In the genomic region with DNA sequence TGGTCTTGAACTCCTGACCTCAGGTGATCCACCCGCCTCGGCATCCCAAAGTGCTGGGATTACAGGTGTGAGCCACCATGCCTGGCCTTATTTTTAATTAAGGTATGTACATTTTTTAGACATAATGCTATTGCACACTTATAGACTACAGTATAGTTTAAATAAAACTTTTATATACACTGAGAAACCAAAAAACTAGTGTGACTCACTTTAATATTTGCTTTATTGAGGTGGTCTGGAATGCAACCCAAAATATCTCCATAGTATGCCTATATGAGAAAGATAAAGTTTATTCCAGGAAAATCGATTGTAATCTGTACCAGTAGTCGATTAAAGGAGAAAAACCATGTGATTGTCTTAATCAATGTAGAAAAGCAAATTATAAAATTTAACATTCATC, we compare ENCODE assay signal across 34 cellular contexts.
"Had no signal": no experiment of that assay in that cellular context is flagged by ENCODE, and none has a peak within 500 bp of the region (broad histone marks: within the 10 kb centered on the region; RNA-seq: fewer than 3 reads in every experiment).

No MANE protein-coding gene starts in this region.

- H3K4me2 ChIP-seq: KMS-11 had no signal

- H3K27me3 ChIP-seq: MG63 had no signal

- H3K36me3 ChIP-seq: MG63 had no signal

- H3K4me3 ChIP-seq: MG63 had no signal

- DNase-seq: Karpas-422, Kasumi-1, KG1, MM.1S, MV-4-11, NCI-H1048, NCI-H1092, NCI-H1092 treated with DMSO at 0.1 percent for 48 hours, NCI-H1105, NCI-H1105 treated with DMSO at 0.1 percent for 48 hours, NCI-H1417, NCI-H1417 treated with DMSO at 0.1 percent for 48 hours, NCI-H1436, NCI-H146, NCI-H1694, NCI-H1694 treated with DMSO at 0.1 percent for 48 hours, NCI-H187, NCI-H187 treated with DMSO at 0.1 percent for 48 hours, NCI-H1930, NCI-H2029, NCI-H2029 treated with DMSO at 0.1 percent for 48 hours, NCI-H2081, NCI-H2081 treated with DMSO at 0.1 percent for 48 hours, NCI-H2107, NCI-H2171, NCI-H2171 treated with DMSO at 0.1 percent for 48 hours, NCI-H2227 treated with DMSO at 0.1 percent for 48 hours, NCI-H226, NCI-H345, NCI-H446, NCI-H446 treated with DMSO at 0.1 percent for 48 hours, NCI-H510A had no signal

- H3K9ac ChIP-seq: KMS-11 had no signal

- H3K27ac ChIP-seq: KMS-11 had no signal
